ENCODE assay signal across 8 cellular contexts in the genomic region with DNA sequence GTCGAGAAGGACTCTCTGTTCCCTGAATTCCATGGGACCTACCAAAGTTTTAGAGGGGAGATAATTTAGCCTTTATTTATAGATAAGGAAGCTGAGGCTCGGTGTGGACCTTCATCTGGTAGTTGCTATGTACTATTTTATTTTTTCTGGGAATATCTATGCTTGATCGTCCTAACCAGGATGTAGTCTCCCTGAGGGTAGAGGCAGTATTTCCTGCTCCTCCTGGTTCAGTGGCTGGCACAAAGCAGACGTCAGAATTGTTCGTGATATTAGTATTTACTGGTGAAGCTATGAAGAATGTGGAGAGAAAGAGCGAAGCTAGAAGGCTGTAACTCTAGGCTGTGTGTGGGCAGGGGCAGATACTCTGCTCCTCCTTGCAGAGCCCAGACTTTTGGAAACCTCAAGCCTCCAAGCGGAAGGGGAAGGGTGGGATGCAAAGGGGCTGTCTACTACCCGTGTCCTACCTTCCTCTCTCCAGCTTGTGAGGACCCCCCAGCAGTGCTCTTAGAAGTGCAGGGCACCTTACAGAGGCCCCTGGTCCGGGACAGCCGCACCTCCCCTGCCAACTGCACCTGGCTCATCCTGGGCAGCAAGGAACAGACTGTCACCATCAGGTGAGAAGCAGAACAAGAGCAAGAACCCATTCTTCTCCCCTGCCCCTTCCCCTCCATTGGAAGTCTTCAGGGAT. TPM values are rescaled to one million over a fixed set of nuclear protein-coding genes. Genes with fewer than 3 reads are reported as not detected.
A peak's percentile ranks its signal among the peaks of the same experiment; 100 is the strongest.
DNase-seq lines count a peak whose midpoint lies in the region; ATAC-seq, FAIRE-seq and TF ChIP-seq lines count a peak whose summit lies in the region.

No MANE protein-coding gene starts in this region.

- no peaks in the 10 kb centered on the region for H3K27me3 ChIP-seq in H9 (ENCODE audit: insufficient read depth, low read length)
- H3K27me3 ChIP-seq in hepatocyte, result no peaks in the 10 kb centered on the region
- no peaks in the 10 kb centered on the region for H3K27me3 ChIP-seq in small intestine (ENCODE audit: control insufficient read depth in 2 of 2, insufficient read depth in 2 of 2, low read length in 2 of 2)

- no peaks in the 10 kb centered on the region for H3K79me1 ChIP-seq in H9 (ENCODE audit: insufficient read depth, low read depth, low read length, poor library complexity, severe bottlenecking)

- peaks cover 14 to 17% of the 10 kb centered on the region in 2 experiments for H3K4me1 Mint-ChIP-seq in H9
- peaks cover 39% of the 10 kb centered on the region for H3K4me1 Mint-ChIP-seq in activated CD4-positive, alpha-beta memory T cell treated with anti-CD3 and anti-CD28 coated beads, Interleukin-2, amount 10 ng/mL, durations not matched to agents 7 days and 5 days

- no peaks in the 10 kb centered on the region for H3K79me2 ChIP-seq in H9 (ENCODE audit: insufficient read depth, low read length)
- H3K79me2 ChIP-seq in hepatocyte, result peaks cover 22% of the 10 kb centered on the region

- H3K27me3 Mint-ChIP-seq in H9 (ENCODE audit: low read depth), result no peaks in the 10 kb centered on the region
- no peaks in the 10 kb centered on the region for H3K27me3 Mint-ChIP-seq in activated CD4-positive, alpha-beta memory T cell treated with anti-CD3 and anti-CD28 coated beads, Interleukin-2, amount 10 ng/mL, durations not matched to agents 7 days and 5 days

- H3K23ac ChIP-seq in H9 (ENCODE audit: insufficient read length, low read depth, low read length), result no peak overlapping the region

- no peak overlapping the region for H3K9ac ChIP-seq in H9 (ENCODE audit: extremely low read depth, insufficient read length, low read length)

- no peak overlapping the region for H3K56ac ChIP-seq in H9 (ENCODE audit: insufficient read length, low read depth, low read length)

- POLR2A ChIA-PET in activated CD4-positive, alpha-beta memory T cell treated with anti-CD3 and anti-CD28 coated beads, Interleukin-2, amount 10 ng/mL, durations not matched to agents 7 days and 5 days (lab: Charles Lee), result interaction anchor here (0.7 to 7.7 kb wide), 13 partner anchors 10 to 317 kb away, joined by 3 to 115 read pairs (median 4); a partner anchor contains a TSS

- no peaks in the 10 kb centered on the region for H3K9me3 ChIP-seq in H9 (ENCODE audit: control insufficient read depth, low read depth, low read length)
- H3K9me3 ChIP-seq in hepatocyte (ENCODE audit: low read depth), result no peaks in the 10 kb centered on the region
- H3K9me3 ChIP-seq in small intestine (ENCODE audit: control insufficient read depth, low read depth), result no peaks in the 10 kb centered on the region

- no peak overlapping the region for H2BK12ac ChIP-seq in H9 (ENCODE audit: insufficient read length, low read depth, low read length)

- H3K4me3 Mint-ChIP-seq in H9, result peak overlapping the region; percentile 77 to 92
- H3K4me3 Mint-ChIP-seq in activated CD4-positive, alpha-beta memory T cell treated with anti-CD3 and anti-CD28 coated beads, Interleukin-2, amount 10 ng/mL, durations not matched to agents 7 days and 5 days, result peak overlapping the region; percentile 81

- H3K14ac ChIP-seq in H9 (ENCODE audit: insufficient read depth, low read length), result no peak overlapping the region

- peak overlapping the region in 2 of 3 experiments; percentile 71 to 90; a peak in 3 of 7 replicates for H3K27ac Mint-ChIP-seq in H9
- H3K27ac Mint-ChIP-seq in activated CD4-positive, alpha-beta memory T cell treated with anti-CD3 and anti-CD28 coated beads, Interleukin-2, amount 10 ng/mL, durations not matched to agents 7 days and 5 days, result peak overlapping the region; percentile 81

- WGBS in H9 (ENCODE audit: extremely low coverage, insufficient read length, low lambda C conversion rate), result no CpG with 5 or more reads among the region's 10 CpGs
- 64% methylated on average over 10 of the region's 10 CpGs for WGBS in hepatocyte (ENCODE audit: low lambda C conversion rate, missing lambda C conversion rate)
- 28 to 43% (median 33%) methylated on average over 10 of the region's 10 CpGs for WGBS in small intestine, 3 donors

- H3K9me2 ChIP-seq in hepatocyte (replicated peaks; ENCODE audit: insufficient read depth), result no peaks in the 10 kb centered on the region

- H3K4me1 ChIP-seq in H9 (ENCODE audit: insufficient read depth, low read length), result peaks cover 4% of the 10 kb centered on the region; the same call in 1 of the 2 replicates
- peaks cover 15% of the 10 kb centered on the region for H3K4me1 ChIP-seq in hepatocyte (ENCODE audit: insufficient read depth)
- no peaks in the 10 kb centered on the region for H3K4me1 ChIP-seq in small intestine (ENCODE audit: control insufficient read depth in 2 of 2, insufficient read depth in 1 of 2, low read depth in 1 of 2, low read length in 1 of 2)

- H4K8ac ChIP-seq in H9 (replicated peaks; ENCODE audit: insufficient read length, low read depth, low read length), result no peak overlapping the region

- H3K36me3 ChIP-seq in hepatocyte (replicated peaks; ENCODE audit: insufficient read depth, low read depth) (no peaks in the 10 kb centered on the region), small intestine (ENCODE audit: control insufficient read depth in 2 of 2, insufficient read depth in 2 of 2, low read length in 2 of 2) (peaks cover 9 to 32% of the 10 kb centered on the region in 2 donors)

- H3K4me3 ChIP-seq in hepatocyte, result peak overlapping the region; percentile 76
- peak overlapping the region; percentile 72 to 92 for H3K4me3 ChIP-seq in small intestine (ENCODE audit: low read depth in 1 of 2, low read length in 2 of 2)

- H3K36me3 Mint-ChIP-seq in H9 (ENCODE audit: insufficient read depth in 1 of 3, low read depth in 3 of 3), result peaks cover 0 to 16% (median 5%) of the 10 kb centered on the region in 3 experiments
- peaks cover 47% of the 10 kb centered on the region for H3K36me3 Mint-ChIP-seq in activated CD4-positive, alpha-beta memory T cell treated with anti-CD3 and anti-CD28 coated beads, Interleukin-2, amount 10 ng/mL, durations not matched to agents 7 days and 5 days (ENCODE audit: low read depth)

- H3K4me2 ChIP-seq in H9 (ENCODE audit: insufficient read depth, insufficient read length, low read length), result peak overlapping the region; percentile 35
- H3K4me2 ChIP-seq in hepatocyte, result peak overlapping the region; percentile 79

- H3K9me3 Mint-ChIP-seq in H9, result no peaks in the 10 kb centered on the region
- no peaks in the 10 kb centered on the region for H3K9me3 Mint-ChIP-seq in activated CD4-positive, alpha-beta memory T cell treated with anti-CD3 and anti-CD28 coated beads, Interleukin-2, amount 10 ng/mL, durations not matched to agents 7 days and 5 days

- no peak overlapping the region for H2BK20ac ChIP-seq in H9 (ENCODE audit: low read depth, low read length, poor library complexity, severe bottlenecking)

- H2BK15ac ChIP-seq in H9 (ENCODE audit: low read depth, low read length), result no peak overlapping the region

- H3K18ac ChIP-seq in H9 (ENCODE audit: insufficient read length, low read depth, low read length), result no peak overlapping the region

- CTCF ChIA-PET in activated CD4-positive, alpha-beta memory T cell treated with anti-CD3 and anti-CD28 coated beads, Interleukin-2, amount 10 ng/mL, durations not matched to agents 7 days and 5 days (lab: Charles Lee), result interaction anchor here (0.6 to 7.8 kb wide), 28 partner anchors 10 to 876 kb away, joined by 3 to 145 read pairs (median 6); a partner anchor contains a TSS

- H2AFZ ChIP-seq in H9 (ENCODE audit: low read length) (no peak overlapping the region), hepatocyte (peak overlapping the region; percentile 2)

- H2AK5ac ChIP-seq in H9 (ENCODE audit: insufficient read length, low read length), result no peak overlapping the region

- H4K20me1 ChIP-seq in H9 (ENCODE audit: control insufficient read depth, insufficient read depth, insufficient read length) (no peaks in the 10 kb centered on the region), hepatocyte (ENCODE audit: insufficient read depth, poor library complexity, severe bottlenecking) (no peaks in the 10 kb centered on the region)

- FAIRE-seq in small intestine (lab: Jason Lieb, UNC), result no peak

- no peak overlapping the region for H2BK120ac ChIP-seq in H9 (ENCODE audit: low read depth, low read length, poor library complexity, severe bottlenecking)

- H3T11ph ChIP-seq in H9 (ENCODE audit: low read length), result no peak overlapping the region

- no peak overlapping the region for H2BK5ac ChIP-seq in H9 (ENCODE audit: insufficient read length, low read length)

- no peak for ATAC-seq in HG03457 (IDR thresholded peaks at IDR 0.05; ENCODE audit: unreplicated experiment)

- TF ChIP-seq CTCF in H9 (conservative IDR thresholded peaks at IDR 0.05), result no peak; the same call in 2 of the 3 replicates
- no peak for TF ChIP-seq CTCF in hepatocyte (IDR thresholded peaks at IDR 0.05; ENCODE audit: poor library complexity)

- H4K91ac ChIP-seq in H9 (ENCODE audit: insufficient read length, low read depth, low read length), result no peak overlapping the region

- no peak overlapping the region for H3K4ac ChIP-seq in H9 (ENCODE audit: low read depth, low read length)

- H3K27ac ChIP-seq in H9 (ENCODE audit: insufficient read length, low read depth, low read length) (no peak overlapping the region), hepatocyte (peak overlapping the region; percentile 100), small intestine (ENCODE audit: low read depth in 1 of 2, low read length in 1 of 2) (peak overlapping the region in 1 of 2 donors; percentile 90)

- no peaks in the 10 kb centered on the region for H3K23me2 ChIP-seq in H9 (ENCODE audit: insufficient read length, low read depth, low read length, poor library complexity, severe bottlenecking)

- DNase-seq in H9, result no peak
- DNase-seq in activated CD4-positive, alpha-beta memory T cell treated with anti-CD3 and anti-CD28 coated beads, Interleukin-2, amount 10 ng/mL, durations not matched to agents 7 days and 5 days, result no peak
- no peak for DNase-seq in hepatocyte (ENCODE audit: low spot score)
- no peak for DNase-seq in small intestine
- no peak for DNase-seq in NCI-H1694 treated with DMSO at 0.1 percent for 48 hours (lab: John Stamatoyannopoulos, UW)
- no peak for DNase-seq in NCI-H526 (lab: John Stamatoyannopoulos, UW)
- DNase-seq in activated effector memory CD4-positive, alpha-beta T cell treated with anti-CD3 and anti-CD28 coated beads, Interleukin-2, amount 50 U/mL, for 16 hours, result no peak

- no peak overlapping the region for H4K5ac ChIP-seq in H9 (ENCODE audit: insufficient read length, low read depth, low read length)

RNA-seq across cellular contexts. Expression of a gene that starts 1.4 kb away (rescaled TPM):
- total RNA-seq in H9 (2021) (12.7 and 13.3 TPM in 2 replicates), hepatocyte (34.4 and 56.2 TPM in 2 replicates)
- total RNA-seq in activated CD4-positive, alpha-beta memory T cell treated with anti-CD3 and anti-CD28 coated beads, Interleukin-2, amount 10 ng/mL, durations not matched to agents 7 days and 5 days, result 10 to 100 TPM; 88.5 to 98.6 TPM
- polyA plus RNA-seq in hepatocyte (92.7 and 117 TPM in 2 replicates), small intestine (10 to 100 TPM; 19.7 to 87.3 (median 28.4) TPM)

RNA-seq across cellular contexts. Expression of a gene that starts 10.0 kb away (rescaled TPM):
- 1.2 and 1.4 TPM in 2 replicates for total RNA-seq in H9 (2021)
- 1 to 10 TPM in 1 of 2 experiments, under 1 TPM in 1; 0.98 to 1.2 TPM for total RNA-seq in activated CD4-positive, alpha-beta memory T cell treated with anti-CD3 and anti-CD28 coated beads, Interleukin-2, amount 10 ng/mL, durations not matched to agents 7 days and 5 days
- 1.5 and 1.9 TPM in 2 replicates for total RNA-seq in hepatocyte
- 5.5 and 6.3 TPM in 2 replicates for polyA plus RNA-seq in hepatocyte
- 1 to 10 TPM in 1 of 3 donors, under 1 TPM in 2; 0.45 to 1.1 (median 0.90) TPM for polyA plus RNA-seq in small intestine

RNA-seq across cellular contexts. Expression of a gene that starts 36.6 kb away (rescaled TPM):
- total RNA-seq in H9 (2021) (56.5 and 60.3 TPM in 2 replicates), hepatocyte (122 and 160 TPM in 2 replicates)
- 1 to 10 TPM; 1.9 to 2.9 TPM for total RNA-seq in activated CD4-positive, alpha-beta memory T cell treated with anti-CD3 and anti-CD28 coated beads, Interleukin-2, amount 10 ng/mL, durations not matched to agents 7 days and 5 days
- polyA plus RNA-seq in hepatocyte (17.1 and 21.4 TPM in 2 replicates), small intestine (100 to 1,000 TPM in 1 of 3 donors, 10 to 100 TPM in 1, 1 to 10 TPM in 1; 6.9 to 105 (median 16.8) TPM)

RNA-seq across cellular contexts. Expression of a gene that starts 43.3 kb away (rescaled TPM):
- total RNA-seq in H9 (2021), result 174 and 190 TPM in 2 replicates
- 100 to 1,000 TPM; 108 to 119 TPM for total RNA-seq in activated CD4-positive, alpha-beta memory T cell treated with anti-CD3 and anti-CD28 coated beads, Interleukin-2, amount 10 ng/mL, durations not matched to agents 7 days and 5 days
- 50.6 and 164 TPM in 2 replicates for total RNA-seq in hepatocyte
- 214 and 227 TPM in 2 replicates for polyA plus RNA-seq in hepatocyte
- polyA plus RNA-seq in small intestine, result 100 to 1,000 TPM; 117 to 164 (median 147) TPM

RNA-seq across cellular contexts. Expression of a gene that starts 46.0 kb away (rescaled TPM):
- 77.2 and 79.0 TPM in 2 replicates for total RNA-seq in H9 (2021)
- total RNA-seq in activated CD4-positive, alpha-beta memory T cell treated with anti-CD3 and anti-CD28 coated beads, Interleukin-2, amount 10 ng/mL, durations not matched to agents 7 days and 5 days, result 10 to 100 TPM; 71.8 to 73.5 TPM
- 236 and 749 TPM in 2 replicates for total RNA-seq in hepatocyte
- 72.9 and 74.1 TPM in 2 replicates for polyA plus RNA-seq in hepatocyte
- polyA plus RNA-seq in small intestine, result 10 to 100 TPM; 35.8 to 41.4 (median 36.7) TPM

Comparison
In these comparisons a context has a peak if more than half of its experiments do, and no peak if none do; other contexts are left out.
1. RNA of a gene that starts 36.6 kb away (total RNA-seq): 122 to 160 TPM in hepatocyte and 56.5 to 60.3 TPM in H9; 1.9 to 2.9 TPM in activated CD4-positive, alpha-beta memory T cell treated with anti-CD3 and anti-CD28 coated beads, Interleukin-2, amount 10 ng/mL, durations not matched to agents 7 days and 5 days; every median in the first group is over 10 times any median in the second.